1 cellular context compared by ENCODE assay signal in the genomic region with DNA sequence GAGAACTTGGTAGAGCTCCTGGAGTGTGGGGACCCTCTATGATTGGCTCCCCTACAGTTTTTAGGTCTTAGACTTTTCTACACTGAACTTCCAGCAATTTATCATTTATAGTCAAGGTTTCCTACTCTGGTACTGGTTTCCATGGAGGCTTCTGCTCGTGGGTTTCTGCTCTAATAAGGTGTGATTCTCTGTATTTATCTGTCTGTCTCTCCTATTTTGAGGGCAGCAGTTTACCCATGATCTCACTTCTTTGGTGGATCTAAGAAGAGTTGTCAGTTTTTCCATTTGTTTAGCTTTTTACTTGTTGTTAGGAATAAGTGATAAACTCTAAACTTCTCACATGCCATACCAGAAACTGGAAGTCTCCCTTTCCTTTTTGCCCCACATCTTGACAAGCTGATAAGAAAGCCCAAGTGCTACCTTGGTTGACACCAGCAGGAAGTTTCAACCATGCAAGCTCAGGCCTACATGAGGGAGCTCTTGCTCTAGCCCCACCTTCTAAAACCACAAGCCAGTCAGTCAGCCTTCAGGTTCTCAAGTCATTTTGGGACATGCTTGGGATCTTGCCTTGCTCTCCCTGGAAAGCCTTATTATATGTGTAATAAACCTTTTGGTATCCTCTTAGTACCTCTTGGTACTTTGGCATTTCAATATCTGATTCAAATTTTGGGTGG.
TF ChIP-seq lines count a peak whose summit lies in the region.

No MANE protein-coding gene starts in this region.

TF ChIP-seq in GM12878, 131 proteins besides CTCF, POLR2A, EP300 and RAD21:
- TF ChIP-seq ZNF622 (IDR thresholded peaks at IDR 0.05) (no peak), SMC3 (IDR thresholded peaks at IDR 0.05; ENCODE audit: borderline replicate concordance, low read length) (no peak), RUNX3 (IDR thresholded peaks at IDR 0.05; ENCODE audit: low read length) (peak; percentile 76), ATF7 (IDR thresholded peaks at IDR 0.05; ENCODE audit: low read depth) (peak; percentile 29; the same call in 1 of the 2 replicates), PML (IDR thresholded peaks at IDR 0.05; ENCODE audit: low read length) (no peak), BCL3 (IDR thresholded peaks at IDR 0.05; ENCODE audit: borderline replicate concordance, insufficient read depth, low read depth, low read length, poor library complexity, severe bottlenecking) (no peak), RBBP5 (conservative IDR thresholded peaks at IDR 0.05) (no peak)
- TF ChIP-seq, protein P1, sequence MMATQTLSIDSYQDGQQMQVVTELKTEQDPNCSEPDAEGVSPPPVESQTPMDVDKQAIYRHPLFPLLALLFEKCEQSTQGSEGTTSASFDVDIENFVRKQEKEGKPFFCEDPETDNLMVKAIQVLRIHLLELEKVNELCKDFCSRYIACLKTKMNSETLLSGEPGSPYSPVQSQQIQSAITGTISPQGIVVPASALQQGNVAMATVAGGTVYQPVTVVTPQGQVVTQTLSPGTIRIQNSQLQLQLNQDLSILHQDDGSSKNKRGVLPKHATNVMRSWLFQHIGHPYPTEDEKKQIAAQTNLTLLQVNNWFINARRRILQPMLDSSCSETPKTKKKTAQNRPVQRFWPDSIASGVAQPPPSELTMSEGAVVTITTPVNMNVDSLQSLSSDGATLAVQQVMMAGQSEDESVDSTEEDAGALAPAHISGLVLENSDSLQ (IDR thresholded peaks at IDR 0.05) = peak; percentile 66
- TF ChIP-seq, protein P2, sequence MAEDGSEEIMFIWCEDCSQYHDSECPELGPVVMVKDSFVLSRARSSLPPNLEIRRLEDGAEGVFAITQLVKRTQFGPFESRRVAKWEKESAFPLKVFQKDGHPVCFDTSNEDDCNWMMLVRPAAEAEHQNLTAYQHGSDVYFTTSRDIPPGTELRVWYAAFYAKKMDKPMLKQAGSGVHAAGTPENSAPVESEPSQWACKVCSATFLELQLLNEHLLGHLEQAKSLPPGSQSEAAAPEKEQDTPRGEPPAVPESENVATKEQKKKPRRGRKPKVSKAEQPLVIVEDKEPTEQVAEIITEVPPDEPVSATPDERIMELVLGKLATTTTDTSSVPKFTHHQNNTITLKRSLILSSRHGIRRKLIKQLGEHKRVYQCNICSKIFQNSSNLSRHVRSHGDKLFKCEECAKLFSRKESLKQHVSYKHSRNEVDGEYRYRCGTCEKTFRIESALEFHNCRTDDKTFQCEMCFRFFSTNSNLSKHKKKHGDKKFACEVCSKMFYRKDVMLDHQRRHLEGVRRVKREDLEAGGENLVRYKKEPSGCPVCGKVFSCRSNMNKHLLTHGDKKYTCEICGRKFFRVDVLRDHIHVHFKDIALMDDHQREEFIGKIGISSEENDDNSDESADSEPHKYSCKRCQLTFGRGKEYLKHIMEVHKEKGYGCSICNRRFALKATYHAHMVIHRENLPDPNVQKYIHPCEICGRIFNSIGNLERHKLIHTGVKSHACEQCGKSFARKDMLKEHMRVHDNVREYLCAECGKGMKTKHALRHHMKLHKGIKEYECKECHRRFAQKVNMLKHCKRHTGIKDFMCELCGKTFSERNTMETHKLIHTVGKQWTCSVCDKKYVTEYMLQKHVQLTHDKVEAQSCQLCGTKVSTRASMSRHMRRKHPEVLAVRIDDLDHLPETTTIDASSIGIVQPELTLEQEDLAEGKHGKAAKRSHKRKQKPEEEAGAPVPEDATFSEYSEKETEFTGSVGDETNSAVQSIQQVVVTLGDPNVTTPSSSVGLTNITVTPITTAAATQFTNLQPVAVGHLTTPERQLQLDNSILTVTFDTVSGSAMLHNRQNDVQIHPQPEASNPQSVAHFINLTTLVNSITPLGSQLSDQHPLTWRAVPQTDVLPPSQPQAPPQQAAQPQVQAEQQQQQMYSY (CRISPR knock-in tag; IDR thresholded peaks at IDR 0.05) = no peak
TF ChIP-seq in GM12878: peak in this region for 3.
